8 cellular contexts compared by ENCODE assay signal in the genomic region with DNA sequence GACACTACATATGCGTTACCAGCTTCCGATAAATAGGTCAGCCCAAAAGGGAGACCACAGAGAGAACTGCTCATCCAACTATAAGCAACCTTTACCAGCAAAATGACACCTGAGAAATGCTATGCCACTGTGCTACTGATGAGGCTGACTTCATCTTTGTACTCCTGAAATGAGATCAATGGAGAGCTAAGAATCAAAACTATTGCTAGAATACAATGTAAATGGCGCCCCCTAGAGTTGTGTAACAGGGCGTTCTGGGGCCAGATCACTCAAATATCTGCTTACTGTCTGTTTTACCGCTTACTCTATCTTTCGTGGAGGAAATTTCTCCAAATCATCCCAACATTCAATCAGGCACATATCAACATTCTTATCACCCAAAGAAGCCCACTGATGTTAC. TPM values are rescaled to one million over a fixed set of nuclear protein-coding genes. Genes with fewer than 3 reads are reported as not detected.
DNase-seq lines count a peak whose midpoint lies in the region; ATAC-seq and TF ChIP-seq lines count a peak whose summit lies in the region.

No MANE protein-coding gene starts in this region.

- no peak overlapping the region for H3K27ac ChIP-seq in CD4-positive, alpha-beta memory T cell (ENCODE audit: low read depth, low read length)
- H3K27ac ChIP-seq in HCT116 (ENCODE audit: low read depth, low read length): no peak overlapping the region
- no peak overlapping the region for H3K27ac ChIP-seq in Panc1 (ENCODE audit: low read length)
- H3K27ac ChIP-seq in brain microvascular endothelial cell: no peak overlapping the region
- H3K27ac ChIP-seq in thyroid gland: no peak overlapping the region

- WGBS in thyroid gland, 2 donors: 67 to 75% methylated on average over 6 of the region's 6 CpGs

- H2AFZ ChIP-seq in HCT116 (ENCODE audit: low read depth, low read length, poor library complexity, severe bottlenecking): no peak overlapping the region

- RAD21 ChIA-PET in HCT116 (lab: Charles Lee; ENCODE audit: low non-redundant PET in 1 of 2, low total read pairs in 2 of 2, uncharacterized antibody in 2 of 2, unreplicated experiment in 2 of 2): interaction anchor here in 1 of 2 experiments (0.7 to 1.0 kb wide), 3 partner anchors 67 to 117 kb away, joined by 3 read pairs; partner anchors contain the start of gene NOP2

- H3K27ac Mint-ChIP-seq in CD4-positive, alpha-beta memory T cell: peak overlapping the region in 6 of 7 donors; percentile 25 to 94 (median 76)
- peak overlapping the region in 3 of 6 donors; percentile 21 to 76 (median 34) for H3K27ac Mint-ChIP-seq in naive B cell

- no peaks in the 10 kb centered on the region for H3K27me3 ChIP-seq in CD4-positive, alpha-beta memory T cell (ENCODE audit: insufficient read depth, low read length)
- H3K27me3 ChIP-seq in HCT116 (ENCODE audit: insufficient read depth, low read length): no peaks in the 10 kb centered on the region
- no peaks in the 10 kb centered on the region for H3K27me3 ChIP-seq in Panc1 (ENCODE audit: control insufficient read depth, insufficient read depth, low read length)
- H3K27me3 ChIP-seq in brain microvascular endothelial cell (replicated peaks): no peaks in the 10 kb centered on the region
- H3K27me3 ChIP-seq in thyroid gland: no peaks in the 10 kb centered on the region
- no peaks in the 10 kb centered on the region for H3K27me3 ChIP-seq in MG63

- in situ Hi-C loops in Panc1 (cut with HindIII; ENCODE audit: low pct_unique_long_range_greater_than_20kb, low sequenced_read_pairs) (no loop called here), brain microvascular endothelial cell (cut with HindIII; ENCODE audit: low pct_ligation_motif_present, low sequenced_read_pairs) (no loop called here)

- no peaks in the 10 kb centered on the region for H3K9me2 ChIP-seq in HCT116 (ENCODE audit: insufficient read depth)

- H3K4me3 ChIP-seq in CD4-positive, alpha-beta memory T cell (ENCODE audit: low read length in 2 of 2): no peak overlapping the region
- H3K4me3 ChIP-seq in HCT116 (replicated peaks in 1 of 2; ENCODE audit: low read depth in 1 of 2, low read length in 2 of 2) (no peak overlapping the region), Panc1 (ENCODE audit: low read depth in 2 of 2, low read length in 2 of 2) (no peak overlapping the region), brain microvascular endothelial cell (ENCODE audit: low read depth, low read length) (no peak overlapping the region), thyroid gland (replicated peaks in 1 of 3) (no peak overlapping the region), MG63 (no peak overlapping the region)

- no peak overlapping the region for H3K4me2 ChIP-seq in HCT116 (ENCODE audit: low read length)

- ATAC-seq in HCT116 (no peak), Panc1 (no peak), naive B cell (ENCODE audit: low read depth in 2 of 2) (no peak)

- peaks cover 11 to 54% of the 10 kb centered on the region in 2 donors for H3K36me3 Mint-ChIP-seq in CD4-positive, alpha-beta memory T cell
- no peaks in the 10 kb centered on the region for H3K36me3 Mint-ChIP-seq in naive B cell

- CTCF ChIA-PET in CD4-positive, alpha-beta memory T cell (lab: Charles Lee; ENCODE audit: partially characterized antibody): interaction anchor here (0.7 to 2.1 kb wide), 16 partner anchors 8 to 127 kb away, joined by 3 to 7 read pairs (median 4); partner anchors contain the start of gene CD4
- CTCF ChIA-PET in HCT116 (lab: Charles Lee): interaction anchor here (0.6 to 2.4 kb wide), 16 partner anchors 8 to 152 kb away, joined by 3 to 14 read pairs (median 3); partner anchors contain the start of gene COPS7A
- CTCF ChIA-PET in Panc1 (lab: Charles Lee): interaction anchor here (0.7 kb wide), 1 partner anchor 53 kb away, joined by 3 read pairs; no protein-coding TSS in a partner anchor

- no peaks in the 10 kb centered on the region for H3K27me3 Mint-ChIP-seq in CD4-positive, alpha-beta memory T cell
- H3K27me3 Mint-ChIP-seq in naive B cell: no peaks in the 10 kb centered on the region

- H4K20me1 ChIP-seq in HCT116 (ENCODE audit: insufficient read depth): peaks cover 18% of the 10 kb centered on the region; the same call in 1 of the 2 replicates

- peak overlapping the region in 2 of 8 donors; percentile 33 to 53 for H3K4me3 Mint-ChIP-seq in CD4-positive, alpha-beta memory T cell
- H3K4me3 Mint-ChIP-seq in naive B cell: peak overlapping the region in 2 of 8 donors; percentile 44 to 72

- peak; percentile 52 to 86 (median 67); a peak in 5 of 6 replicates for TF ChIP-seq CTCF in HCT116 (IDR thresholded peaks at IDR 0.05 in 2 of 3, conservative IDR thresholded peaks at IDR 0.05 in 1 of 3; ENCODE audit: borderline replicate concordance in 1 of 3, insufficient read depth in 1 of 3, low read depth in 2 of 3, low read length in 2 of 3)
- TF ChIP-seq CTCF in Panc1 (IDR thresholded peaks at IDR 0.05): peak; percentile 75
- TF ChIP-seq CTCF in brain microvascular endothelial cell (IDR thresholded peaks at IDR 0.05; ENCODE audit: low read depth, low read length, missing control alignments): peak; percentile 63
- TF ChIP-seq CTCF in thyroid gland (IDR thresholded peaks at IDR 0.05): peak in 3 of 6 experiments; percentile 19 to 39 (median 28)

- peaks cover 43 to 64% (median 54%) of the 10 kb centered on the region in 4 donors for H3K4me1 Mint-ChIP-seq in CD4-positive, alpha-beta memory T cell
- H3K4me1 Mint-ChIP-seq in naive B cell: peaks cover 33 to 55% (median 49%) of the 10 kb centered on the region in 3 donors

- DNase-seq in CD4-positive, alpha-beta memory T cell: peak in 4 of 5 donors; percentile 43 to 56 (median 53)
- peak; percentile 24 for DNase-seq in HCT116 (ENCODE audit: low read depth, low spot score)
- DNase-seq in Panc1 (ENCODE audit: low read depth, low spot score): no peak
- no peak for DNase-seq in brain microvascular endothelial cell
- peak; percentile 59 for DNase-seq in naive B cell
- DNase-seq in thyroid gland: no peak
- no peak for DNase-seq in dedifferentiated amniotic fluid mesenchymal stem cell (ENCODE audit: extremely low spot score)
- DNase-seq in MG63: no peak

- TF ChIP-seq POLR2A in HCT116 (IDR thresholded peaks at IDR 0.05; ENCODE audit: borderline replicate concordance, extremely low read depth, insufficient read depth, insufficient read length) (no peak), thyroid gland (IDR thresholded peaks at IDR 0.05) (no peak)

- no peak overlapping the region for H3K9ac ChIP-seq in HCT116 (ENCODE audit: low read length)

- peaks cover 5% of the 10 kb centered on the region for H3K36me3 ChIP-seq in CD4-positive, alpha-beta memory T cell (ENCODE audit: insufficient read depth, low read length)
- H3K36me3 ChIP-seq in HCT116 (ENCODE audit: control insufficient read depth in 1 of 2, insufficient read depth in 2 of 2, low read length in 2 of 2) (peaks cover 5 to 33% of the 10 kb centered on the region in 2 experiments; a peak in 2 of 4 replicates), Panc1 (ENCODE audit: control insufficient read depth, insufficient read depth, low read length) (no peaks in the 10 kb centered on the region; the same call in 1 of the 2 replicates), brain microvascular endothelial cell (replicated peaks) (peaks cover 14% of the 10 kb centered on the region), thyroid gland (peaks cover 4 to 5% of the 10 kb centered on the region in 2 donors), MG63 (peaks cover 40% of the 10 kb centered on the region)

- no peaks in the 10 kb centered on the region for H3K9me3 ChIP-seq in CD4-positive, alpha-beta memory T cell (ENCODE audit: control insufficient read depth in 1 of 2, low read length in 2 of 2)
- no peaks in the 10 kb centered on the region for H3K9me3 ChIP-seq in HCT116 (ENCODE audit: control insufficient read depth in 1 of 2, insufficient read depth in 1 of 2, low read depth in 1 of 2, low read length in 2 of 2)
- H3K9me3 ChIP-seq in Panc1 (ENCODE audit: control insufficient read depth, insufficient read depth, low read depth, low read length): no peaks in the 10 kb centered on the region
- H3K9me3 ChIP-seq in thyroid gland: no peaks in the 10 kb centered on the region
- no peaks in the 10 kb centered on the region for H3K9me3 ChIP-seq in MG63

- H3K4me1 ChIP-seq in CD4-positive, alpha-beta memory T cell (ENCODE audit: insufficient read depth, low read length): peaks cover 44% of the 10 kb centered on the region
- H3K4me1 ChIP-seq in HCT116 (ENCODE audit: control insufficient read depth in 1 of 2, insufficient read depth in 2 of 2, low read length in 2 of 2) (peaks cover 9 to 16% of the 10 kb centered on the region in 2 experiments; a peak in 3 of 4 replicates), Panc1 (ENCODE audit: control insufficient read depth, insufficient read depth, low read length) (peaks cover 11% of the 10 kb centered on the region), thyroid gland (peaks cover 17 to 21% of the 10 kb centered on the region in 2 donors)

- POLR2A ChIA-PET in CD4-positive, alpha-beta memory T cell (lab: Charles Lee; ENCODE audit: partially characterized antibody): interaction anchor here (0.9 kb wide), 1 partner anchor 81 kb away, joined by 3 read pairs; no protein-coding TSS in a partner anchor
- POLR2A ChIA-PET in HCT116 (lab: Charles Lee) (interaction anchor here (1.0 kb wide), 1 partner anchor 76 kb away, joined by 3 read pairs; no protein-coding TSS in a partner anchor), Panc1 (lab: Charles Lee) (no interaction called here)

- intact Hi-C loops in CD4-positive, alpha-beta memory T cell (cut with micrococcal nuclease): loop anchor here (5.0 to 10.0 kb wide), 2 partner anchors 143 to 260 kb away; partner anchors contain the start of gene P3H3
- intact Hi-C loops in HCT116 (cut with micrococcal nuclease): loop anchor here (1.0 kb wide), 2 partner anchors 67 to 116 kb away; partner anchors contain the start of gene NOP2
- intact Hi-C loops in Panc1 (cut with micrococcal nuclease; ENCODE audit: unreplicated experiment): no loop called here
- intact Hi-C loops in thyroid gland (cut with DNase I): no loop called here

- TF ChIP-seq RAD21 in HCT116 (IDR thresholded peaks at IDR 0.05; ENCODE audit: low read depth): peak; percentile 58

- no TSS peak for BruUV-seq in HCT116 (replicated peaks; lab: Mats Ljungman, UMichigan)
- no TSS peak for BruUV-seq in Panc1 (replicated peaks; lab: Mats Ljungman, UMichigan)

- no peaks in the 10 kb centered on the region for H3K9me3 Mint-ChIP-seq in CD4-positive, alpha-beta memory T cell
- no peaks in the 10 kb centered on the region for H3K9me3 Mint-ChIP-seq in naive B cell

- peaks cover 95% of the 10 kb centered on the region for H3K79me2 ChIP-seq in HCT116 (ENCODE audit: insufficient read depth, low read length)

RNA-seq across cellular contexts. Expression of gene ZNF384, which starts 4.6 kb away (rescaled TPM):
- total RNA-seq in CD4-positive, alpha-beta memory T cell: 10 to 100 TPM; 88.6 to 88.7 TPM
- polyA plus RNA-seq in CD4-positive, alpha-beta memory T cell: 10 to 100 TPM; 14.4 to 45.8 TPM
- total RNA-seq in HCT116 (2021; ENCODE audit: unreplicated experiment) (73.4 TPM), Panc1 (2021; ENCODE audit: unreplicated experiment) (54.3 TPM), thyroid gland (10 to 100 TPM; 41.9 to 72.8 (median 53.1) TPM)
- polyA plus RNA-seq in HCT116 (2012): 70.4 and 70.7 TPM in 2 replicates
- polyA plus RNA-seq in Panc1 (2012; ENCODE audit: insufficient read length): 60.1 TPM
- polyA plus RNA-seq in naive B cell (ENCODE audit: low read depth in 6 of 6): 10 to 100 TPM; 13.5 to 39.7 (median 23.2) TPM
- total RNA-seq in MG63 (2014; rRNA removed; shearing (Covaris generic); ENCODE audit: low replicate concordance): 9.3 and 21.9 TPM in 2 replicates

RNA-seq across cellular contexts. Expression of gene PIANP, which starts 16.0 kb away (rescaled TPM):
- 1 to 10 TPM; 1.3 to 1.5 TPM for total RNA-seq in CD4-positive, alpha-beta memory T cell
- under 1 TPM; 0.61 to 0.69 TPM for polyA plus RNA-seq in CD4-positive, alpha-beta memory T cell
- total RNA-seq in HCT116 (2021; ENCODE audit: unreplicated experiment): not detected
- polyA plus RNA-seq in HCT116 (2012): 0.11 and 0.16 TPM in 2 replicates
- 0.13 TPM for total RNA-seq in Panc1 (2021; ENCODE audit: unreplicated experiment)
- 0.73 TPM for polyA plus RNA-seq in Panc1 (2012; ENCODE audit: insufficient read length)
- polyA plus RNA-seq in naive B cell (ENCODE audit: low read depth in 6 of 6): not detected
- under 1 TPM in 2 of 4 donors, not detected in 2; 0.11 to 0.39 TPM for total RNA-seq in thyroid gland
- not detected in 2 replicates for total RNA-seq in MG63 (2014; rRNA removed; shearing (Covaris generic); ENCODE audit: low replicate concordance)

RNA-seq across cellular contexts. Expression of gene ING4, which starts 21.7 kb away (rescaled TPM):
- total RNA-seq in CD4-positive, alpha-beta memory T cell: 10 to 100 TPM; 82.3 to 83.5 TPM
- polyA plus RNA-seq in CD4-positive, alpha-beta memory T cell: 100 to 1,000 TPM in 1 of 2 donors, 10 to 100 TPM in 1; 73.0 to 122 TPM
- total RNA-seq in HCT116 (2021; ENCODE audit: unreplicated experiment) (17.9 TPM), Panc1 (2021; ENCODE audit: unreplicated experiment) (11.4 TPM), thyroid gland (10 to 100 TPM; 52.7 to 85.1 (median 67.2) TPM)
- polyA plus RNA-seq in HCT116 (2012): 9.8 and 16.9 TPM in 2 replicates
- 17.2 TPM for polyA plus RNA-seq in Panc1 (2012; ENCODE audit: insufficient read length)
- 100 to 1,000 TPM in 4 of 6 donors, 10 to 100 TPM in 2; 93.5 to 139 (median 112) TPM for polyA plus RNA-seq in naive B cell (ENCODE audit: low read depth in 6 of 6)
- total RNA-seq in MG63 (2014; rRNA removed; shearing (Covaris generic); ENCODE audit: low replicate concordance): 30.1 and 33.1 TPM in 2 replicates

RNA-seq across cellular contexts. Expression of gene ACRBP, which starts 37.4 kb away (rescaled TPM):
- 10 to 100 TPM; 13.9 to 16.3 TPM for total RNA-seq in CD4-positive, alpha-beta memory T cell
- under 1 TPM in 1 of 2 donors, not detected in 1; 0.25 TPM for polyA plus RNA-seq in CD4-positive, alpha-beta memory T cell
- total RNA-seq in HCT116 (2021; ENCODE audit: unreplicated experiment) (1.0 TPM), Panc1 (2021; ENCODE audit: unreplicated experiment) (0.54 TPM), thyroid gland (10 to 100 TPM in 2 of 4 donors, 1 to 10 TPM in 2; 8.9 to 11.4 (median 10.4) TPM)
- polyA plus RNA-seq in HCT116 (2012): 0.98 and 1.4 TPM in 2 replicates
- 0.71 TPM for polyA plus RNA-seq in Panc1 (2012; ENCODE audit: insufficient read length)
- 10 to 100 TPM in 1 of 6 donors, 1 to 10 TPM in 5; 3.8 to 11.0 (median 8.9) TPM for polyA plus RNA-seq in naive B cell (ENCODE audit: low read depth in 6 of 6)
- not detected in 2 replicates for total RNA-seq in MG63 (2014; rRNA removed; shearing (Covaris generic); ENCODE audit: low replicate concordance)

RNA-seq across cellular contexts. Expression of gene COPS7A, which starts 39.2 kb away (rescaled TPM):
- 10 to 100 TPM; 36.9 to 37.7 TPM for total RNA-seq in CD4-positive, alpha-beta memory T cell
- polyA plus RNA-seq in CD4-positive, alpha-beta memory T cell: 10 to 100 TPM; 44.7 to 48.6 TPM
- 67.8 TPM for total RNA-seq in HCT116 (2021; ENCODE audit: unreplicated experiment)
- polyA plus RNA-seq in HCT116 (2012): 92.1 and 108 TPM in 2 replicates
- total RNA-seq in Panc1 (2021; ENCODE audit: unreplicated experiment): 37.5 TPM
- polyA plus RNA-seq in Panc1 (2012; ENCODE audit: insufficient read length): 76.8 TPM
- polyA plus RNA-seq in naive B cell (ENCODE audit: low read depth in 6 of 6): 10 to 100 TPM; 26.4 to 43.9 (median 34.4) TPM
- 10 to 100 TPM; 44.5 to 86.7 (median 63.1) TPM for total RNA-seq in thyroid gland
- total RNA-seq in MG63 (2014; rRNA removed; shearing (Covaris generic); ENCODE audit: low replicate concordance): 91.3 and 125 TPM in 2 replicates

Comparison
In these comparisons a context has a peak if more than half of its experiments do, and no peak if none do; other contexts are left out.
1. DNase-seq: peak in CD4-positive, alpha-beta memory T cell (4 of 5), HCT116 (single experiment) and naive B cell (single experiment); none in Panc1 (single experiment), brain microvascular endothelial cell (single experiment), thyroid gland (0 of 2), dedifferentiated amniotic fluid mesenchymal stem cell (single experiment) and MG63 (single experiment).
2. intact Hi-C loops: an anchor here in CD4-positive, alpha-beta memory T cell (5.0 to 10.0 kb wide) and HCT116 (1.0 kb wide); none called in Panc1 and thyroid gland.